8 cellular contexts compared by ENCODE assay signal in the genomic region with DNA sequence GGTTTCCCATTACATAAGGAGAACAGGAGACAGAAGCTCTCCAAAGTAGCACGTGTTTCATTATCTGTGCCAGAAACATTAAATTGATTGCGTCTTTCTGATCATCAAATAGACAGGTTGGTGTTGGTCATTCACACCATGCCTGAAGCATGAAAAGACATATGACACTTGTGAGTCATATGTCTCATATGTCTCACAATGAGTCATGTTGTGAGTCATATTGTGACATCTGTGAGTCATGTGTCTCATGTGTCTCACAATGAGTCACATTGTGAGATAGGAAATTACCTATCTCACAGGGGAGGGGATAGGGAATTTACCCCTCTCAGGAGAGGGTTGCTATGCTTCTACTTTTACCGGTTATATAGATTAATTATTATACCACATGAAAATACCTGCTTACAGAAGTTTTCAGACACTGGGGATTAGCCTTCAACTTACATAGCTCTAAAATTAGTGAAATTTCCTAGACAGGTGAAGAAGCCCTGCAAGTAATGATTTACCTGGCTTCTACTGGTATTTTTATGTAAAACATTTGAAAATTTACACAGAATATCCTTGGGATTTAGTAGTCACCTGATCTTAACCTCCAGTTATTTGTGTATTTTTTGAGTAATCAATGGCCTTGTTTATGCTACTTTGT.
DNase-seq lines count a peak whose midpoint lies in the region; ATAC-seq and TF ChIP-seq lines count a peak whose summit lies in the region.

No MANE protein-coding gene starts in this region.

- H2BK15ac ChIP-seq in mesenchymal stem cell (ENCODE audit: low read depth, poor library complexity, severe bottlenecking) = no peak overlapping the region

- H3K27me3 ChIP-seq in mesenchymal stem cell (ENCODE audit: control insufficient read depth in 1 of 2, insufficient read depth in 1 of 2, low read length in 2 of 2) (no peaks in the 10 kb centered on the region), sigmoid colon (no peaks in the 10 kb centered on the region)

- TF ChIP-seq EP300 in sigmoid colon (IDR thresholded peaks at IDR 0.05) = no peak

- no peak overlapping the region for H4K8ac ChIP-seq in mesenchymal stem cell (ENCODE audit: low read length)

- H3K14ac ChIP-seq in mesenchymal stem cell (ENCODE audit: low read length in 2 of 2) = no peak overlapping the region

- no peak overlapping the region for H3K4me3 ChIP-seq in mesenchymal stem cell (ENCODE audit: insufficient read depth in 1 of 2, low read depth in 1 of 2, low read length in 2 of 2)
- H3K4me3 ChIP-seq in sigmoid colon = no peak overlapping the region

- H3K18ac ChIP-seq in mesenchymal stem cell (ENCODE audit: low read depth in 1 of 2, low read length in 2 of 2) = no peak overlapping the region

- whole genome bisulfite sequencing in mesenchymal stem cell = 85% methylated on average over 2 of the region's 3 CpGs
- 43 to 72% methylated on average over 3 of the region's 3 CpGs for WGBS in sigmoid colon, 2 donors

- no peak overlapping the region for H2BK5ac ChIP-seq in mesenchymal stem cell (ENCODE audit: low read depth, low read length, poor library complexity, severe bottlenecking)

- H3K23ac ChIP-seq in mesenchymal stem cell (ENCODE audit: low read length in 2 of 2) = no peak overlapping the region

- H3K4ac ChIP-seq in mesenchymal stem cell (ENCODE audit: low read depth in 1 of 2, low read length in 2 of 2) = no peak overlapping the region

- ATAC-seq in GM19023 (IDR thresholded peaks at IDR 0.05; ENCODE audit: unreplicated experiment) (peak; percentile 91), HG03064 (IDR thresholded peaks at IDR 0.05; ENCODE audit: low read depth, unreplicated experiment) (peak; percentile 88), SK-N-SH treated with all-trans-retinoic acid at 6 μM for 48 hours (peak; percentile 55)

- TF ChIP-seq CTCF in sigmoid colon (IDR thresholded peaks at IDR 0.05) = no peak

- H2AFZ ChIP-seq in mesenchymal stem cell (ENCODE audit: low read depth, low read length) = no peak overlapping the region

- H3K9ac ChIP-seq in mesenchymal stem cell (ENCODE audit: low read length) = no peak overlapping the region

- no peaks in the 10 kb centered on the region for H3K36me3 ChIP-seq in mesenchymal stem cell (ENCODE audit: control insufficient read depth in 1 of 2, insufficient read depth in 2 of 2, low read depth in 1 of 2, low read length in 2 of 2)
- H3K36me3 ChIP-seq in sigmoid colon = no peaks in the 10 kb centered on the region

- H2BK120ac ChIP-seq in mesenchymal stem cell (ENCODE audit: low read depth, low read length) = no peak overlapping the region

- no peaks in the 10 kb centered on the region for H3K79me1 ChIP-seq in mesenchymal stem cell (replicated peaks; ENCODE audit: low read length, poor library complexity, severe bottlenecking)

- TF ChIP-seq POLR2A in sigmoid colon (IDR thresholded peaks at IDR 0.05) = no peak

- H3K4me2 ChIP-seq in mesenchymal stem cell (ENCODE audit: low read length, poor library complexity, severe bottlenecking) = no peak overlapping the region

- intact Hi-C loops in sigmoid colon (cut with DNase I) = no loop called here

- H3K27ac ChIP-seq in mesenchymal stem cell (ENCODE audit: low read length, poor library complexity, severe bottlenecking) (no peak overlapping the region), sigmoid colon (no peak overlapping the region)

- DNase-seq in COLO668 (lab: John Stamatoyannopoulos, UW; ENCODE audit: unreplicated experiment) (peak; percentile 62), mesenchymal stem cell (peak; percentile 94), sigmoid colon (no peak), mesenteric fat pad (ENCODE audit: low spot score) (no peak), NOMO-1 (lab: John Stamatoyannopoulos, UW; ENCODE audit: unreplicated experiment in 2 of 2) (no peak)

- H3K4me1 ChIP-seq in mesenchymal stem cell (ENCODE audit: control insufficient read depth, insufficient read depth, low read depth, low read length) (no peaks in the 10 kb centered on the region), sigmoid colon (no peaks in the 10 kb centered on the region)

- H3K9me3 ChIP-seq in mesenchymal stem cell (ENCODE audit: control insufficient read depth, low read length) (no peaks in the 10 kb centered on the region), sigmoid colon (no peaks in the 10 kb centered on the region)

- no peak overlapping the region for H2AK5ac ChIP-seq in mesenchymal stem cell (ENCODE audit: low read length, severe bottlenecking)

- H4K91ac ChIP-seq in mesenchymal stem cell (ENCODE audit: low read length) = no peak overlapping the region

- H2BK12ac ChIP-seq in mesenchymal stem cell (ENCODE audit: low read length in 2 of 2) = no peak overlapping the region

TF ChIP-seq in SK-N-SH treated with all-trans-retinoic acid at 6 μM for 48 hours, 23 proteins besides CTCF, POLR2A, EP300 and RAD21:
- TF ChIP-seq ZFP30 (CRISPR knock-in tag; IDR thresholded peaks at IDR 0.05) (no peak), BACH2 (CRISPR knock-in tag; IDR thresholded peaks at IDR 0.05; ENCODE audit: borderline replicate concordance) (no peak), TOX (CRISPR knock-in tag; IDR thresholded peaks at IDR 0.05; ENCODE audit: borderline replicate concordance) (no peak; the same call in 1 of the 2 replicates), ESRRG (CRISPR knock-in tag; IDR thresholded peaks at IDR 0.05) (no peak), ZNF8 (CRISPR knock-in tag; IDR thresholded peaks at IDR 0.05) (no peak), OSR1 (CRISPR knock-in tag; IDR thresholded peaks at IDR 0.05) (no peak), ZC3H10 (CRISPR knock-in tag; IDR thresholded peaks at IDR 0.05) (no peak), ZNF565 (CRISPR knock-in tag; conservative IDR thresholded peaks at IDR 0.05; ENCODE audit: low read depth) (no peak), ISL1 (CRISPR knock-in tag; IDR thresholded peaks at IDR 0.05) (no peak), ZNF70 (CRISPR knock-in tag; IDR thresholded peaks at IDR 0.05) (no peak), ARNTL (CRISPR knock-in tag; IDR thresholded peaks at IDR 0.05; ENCODE audit: borderline replicate concordance, low read depth) (no peak), RARB (CRISPR knock-in tag; IDR thresholded peaks at IDR 0.05) (no peak), PPARA (CRISPR knock-in tag; IDR thresholded peaks at IDR 0.05; ENCODE audit: borderline replicate concordance) (no peak), SNAI2 (CRISPR knock-in tag; IDR thresholded peaks at IDR 0.05) (no peak)
- TF ChIP-seq, protein P1, sequence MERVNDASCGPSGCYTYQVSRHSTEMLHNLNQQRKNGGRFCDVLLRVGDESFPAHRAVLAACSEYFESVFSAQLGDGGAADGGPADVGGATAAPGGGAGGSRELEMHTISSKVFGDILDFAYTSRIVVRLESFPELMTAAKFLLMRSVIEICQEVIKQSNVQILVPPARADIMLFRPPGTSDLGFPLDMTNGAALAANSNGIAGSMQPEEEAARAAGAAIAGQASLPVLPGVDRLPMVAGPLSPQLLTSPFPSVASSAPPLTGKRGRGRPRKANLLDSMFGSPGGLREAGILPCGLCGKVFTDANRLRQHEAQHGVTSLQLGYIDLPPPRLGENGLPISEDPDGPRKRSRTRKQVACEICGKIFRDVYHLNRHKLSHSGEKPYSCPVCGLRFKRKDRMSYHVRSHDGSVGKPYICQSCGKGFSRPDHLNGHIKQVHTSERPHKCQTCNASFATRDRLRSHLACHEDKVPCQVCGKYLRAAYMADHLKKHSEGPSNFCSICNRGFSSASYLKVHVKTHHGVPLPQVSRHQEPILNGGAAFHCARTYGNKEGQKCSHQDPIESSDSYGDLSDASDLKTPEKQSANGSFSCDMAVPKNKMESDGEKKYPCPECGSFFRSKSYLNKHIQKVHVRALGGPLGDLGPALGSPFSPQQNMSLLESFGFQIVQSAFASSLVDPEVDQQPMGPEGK (CRISPR knock-in tag; IDR thresholded peaks at IDR 0.05; ENCODE audit: borderline replicate concordance) = no peak
- TF ChIP-seq, protein P2, sequence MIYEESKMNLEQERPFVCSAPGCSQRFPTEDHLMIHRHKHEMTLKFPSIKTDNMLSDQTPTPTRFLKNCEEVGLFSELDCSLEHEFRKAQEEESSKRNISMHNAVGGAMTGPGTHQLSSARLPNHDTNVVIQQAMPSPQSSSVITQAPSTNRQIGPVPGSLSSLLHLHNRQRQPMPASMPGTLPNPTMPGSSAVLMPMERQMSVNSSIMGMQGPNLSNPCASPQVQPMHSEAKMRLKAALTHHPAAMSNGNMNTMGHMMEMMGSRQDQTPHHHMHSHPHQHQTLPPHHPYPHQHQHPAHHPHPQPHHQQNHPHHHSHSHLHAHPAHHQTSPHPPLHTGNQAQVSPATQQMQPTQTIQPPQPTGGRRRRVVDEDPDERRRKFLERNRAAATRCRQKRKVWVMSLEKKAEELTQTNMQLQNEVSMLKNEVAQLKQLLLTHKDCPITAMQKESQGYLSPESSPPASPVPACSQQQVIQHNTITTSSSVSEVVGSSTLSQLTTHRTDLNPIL (CRISPR knock-in tag; IDR thresholded peaks at IDR 0.05; ENCODE audit: low read depth) = no peak
- TF ChIP-seq, protein P3, sequence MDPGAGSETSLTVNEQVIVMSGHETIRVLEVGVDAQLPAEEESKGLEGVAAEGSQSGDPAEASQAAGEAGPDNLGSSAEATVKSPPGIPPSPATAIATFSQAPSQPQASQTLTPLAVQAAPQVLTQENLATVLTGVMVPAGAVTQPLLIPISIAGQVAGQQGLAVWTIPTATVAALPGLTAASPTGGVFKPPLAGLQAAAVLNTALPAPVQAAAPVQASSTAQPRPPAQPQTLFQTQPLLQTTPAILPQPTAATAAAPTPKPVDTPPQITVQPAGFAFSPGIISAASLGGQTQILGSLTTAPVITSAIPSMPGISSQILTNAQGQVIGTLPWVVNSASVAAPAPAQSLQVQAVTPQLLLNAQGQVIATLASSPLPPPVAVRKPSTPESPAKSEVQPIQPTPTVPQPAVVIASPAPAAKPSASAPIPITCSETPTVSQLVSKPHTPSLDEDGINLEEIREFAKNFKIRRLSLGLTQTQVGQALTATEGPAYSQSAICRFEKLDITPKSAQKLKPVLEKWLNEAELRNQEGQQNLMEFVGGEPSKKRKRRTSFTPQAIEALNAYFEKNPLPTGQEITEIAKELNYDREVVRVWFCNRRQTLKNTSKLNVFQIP (CRISPR knock-in tag; IDR thresholded peaks at IDR 0.05; ENCODE audit: borderline replicate concordance, low read depth) = no peak
- TF ChIP-seq, protein P4, sequence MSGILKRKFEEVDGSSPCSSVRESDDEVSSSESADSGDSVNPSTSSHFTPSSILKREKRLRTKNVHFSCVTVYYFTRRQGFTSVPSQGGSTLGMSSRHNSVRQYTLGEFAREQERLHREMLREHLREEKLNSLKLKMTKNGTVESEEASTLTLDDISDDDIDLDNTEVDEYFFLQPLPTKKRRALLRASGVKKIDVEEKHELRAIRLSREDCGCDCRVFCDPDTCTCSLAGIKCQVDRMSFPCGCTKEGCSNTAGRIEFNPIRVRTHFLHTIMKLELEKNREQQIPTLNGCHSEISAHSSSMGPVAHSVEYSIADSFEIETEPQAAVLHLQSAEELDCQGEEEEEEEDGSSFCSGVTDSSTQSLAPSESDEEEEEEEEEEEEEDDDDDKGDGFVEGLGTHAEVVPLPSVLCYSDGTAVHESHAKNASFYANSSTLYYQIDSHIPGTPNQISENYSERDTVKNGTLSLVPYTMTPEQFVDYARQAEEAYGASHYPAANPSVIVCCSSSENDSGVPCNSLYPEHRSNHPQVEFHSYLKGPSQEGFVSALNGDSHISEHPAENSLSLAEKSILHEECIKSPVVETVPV (CRISPR knock-in tag; IDR thresholded peaks at IDR 0.05) = no peak
TF ChIP-seq in SK-N-SH treated with all-trans-retinoic acid at 6 μM for 48 hours: peak in this region for 0.

Comparison
In these comparisons a context has a peak if more than half of its experiments do, and no peak if none do; other contexts are left out.
1. DNase-seq: peak in COLO668 (single experiment) and mesenchymal stem cell (single experiment); none in sigmoid colon (single experiment), mesenteric fat pad (single experiment) and NOMO-1 (0 of 2).
2. Peak in every context shown above with its lines, with median percentiles within 50 percentile points of each other: ATAC-seq.